34 cellular contexts compared by ENCODE assay signal in the genomic region with DNA sequence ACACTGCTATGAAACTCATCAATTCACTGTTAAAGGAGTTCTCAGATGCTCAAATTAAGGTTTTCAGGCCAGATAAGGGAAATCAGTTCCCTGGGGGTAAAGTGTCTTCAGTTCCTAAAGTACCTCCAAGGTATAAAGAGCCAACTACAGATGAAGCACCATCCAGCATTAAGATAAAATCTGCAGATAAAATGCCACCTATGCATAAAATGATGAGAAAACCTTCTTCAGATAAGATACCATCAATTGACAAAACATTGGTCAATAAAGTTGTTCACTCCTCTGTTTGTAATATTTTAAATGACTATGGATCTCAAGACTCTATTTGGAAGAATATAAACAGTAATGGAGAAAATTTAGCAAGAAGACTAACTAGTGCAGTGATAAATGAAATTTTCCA.
"Had no signal": no experiment of that assay in that cellular context is flagged by ENCODE, and none has a peak within 500 bp of the region (broad histone marks: within the 10 kb centered on the region; RNA-seq: fewer than 3 reads in every experiment).

No MANE protein-coding gene starts in this region.

- ATAC-seq: activated CD8-positive, alpha-beta T cell treated with anti-CD3 and anti-CD28 coated beads for 36 hours; activated naive CD4-positive, alpha-beta T cell treated with anti-CD3 and anti-CD28 coated beads, Interleukin-2, amount 50 U/mL, for 72 hours; activated T-cell treated with anti-CD3 and anti-CD28 coated beads, Interleukin-2, amount 50 U/mL, for 4 hours; activated T-cell treated with anti-CD3 and anti-CD28 coated beads, Interleukin-2, amount 50 U/mL, for 72 hours; activated T-helper 17 cell treated with anti-CD3 and anti-CD28 coated beads, Interleukin-2, amount 50 U/mL, for 72 hours; body of pancreas had no signal

- H3K9me3 ChIP-seq: adrenal gland, body of pancreas, breast epithelium had no signal

- DNase-seq: activated B cell treated with CpG ODN at 0.5 μM for 24 hours; activated CD4-positive, alpha-beta memory T cell treated with anti-CD3 and anti-CD28 coated beads for 36 hours; activated CD4-positive, alpha-beta T cell treated with anti-CD3 and anti-CD28 coated beads for 4 hours; activated CD4-positive, alpha-beta T cell treated with anti-CD3 and anti-CD28 coated beads, Interleukin-2, amount 10 ng/mL, durations not matched to agents 24 days and 14 days; activated CD4-positive, alpha-beta T cell treated with anti-CD3 and anti-CD28 coated beads, Interleukin-2, amount 50 U/mL, for 1 hour; activated CD4-positive, alpha-beta T cell treated with anti-CD3 and anti-CD28 coated beads, Interleukin-2, amount 50 U/mL, for 4 hours; activated CD4-positive, CD25-positive, alpha-beta regulatory T cell treated with anti-CD3 and anti-CD28 coated beads, Interleukin-2, amount 50 U/mL, for 72 hours; activated CD8-positive, alpha-beta memory T cell treated with anti-CD3 and anti-CD28 coated beads, Interleukin-2, amount 50 U/mL, for 4 hours; activated CD8-positive, alpha-beta T cell treated with anti-CD3 and anti-CD28 coated beads for 36 hours; activated effector memory CD4-positive, alpha-beta T cell treated with anti-CD3 and anti-CD28 coated beads, Interleukin-2, amount 50 U/mL, for 16 hours; activated gamma-delta T cell treated with Interleukin-2 at 50 U/mL for 16 hours; activated naive CD4-positive, alpha-beta T cell; activated naive CD4-positive, alpha-beta T cell treated with anti-CD3 and anti-CD28 coated beads for 36 hours; activated naive CD4-positive, alpha-beta T cell treated with anti-CD3 and anti-CD28 coated beads, Interleukin-2, amount 50 U/mL, for 16 hours; activated naive CD8-positive, alpha-beta T cell treated with anti-CD3 and anti-CD28 coated beads for 36 hours; activated T-cell treated with anti-CD3 and anti-CD28 coated beads for 4 hours; activated T-cell treated with anti-CD3 and anti-CD28 coated beads, Interleukin-2, amount 50 U/mL, for 1 hour; activated T-cell treated with anti-CD3 and anti-CD28 coated beads, Interleukin-2, amount 50 U/mL, for 4 hours; activated T-cell treated with anti-CD3 and anti-CD28 coated beads, Interleukin-2, amount 50 U/mL, for 72 hours; adrenal gland; amniotic stem cell; aorta; body of pancreas; brain microvascular endothelial cell; central memory CD4-positive, alpha-beta T cell; T-helper 1 cell; T-helper 2 cell; T-helper 9 cell had no signal

- FAIRE-seq: astrocyte, TTC549 had no signal

- H3K36me3 ChIP-seq: adrenal gland, brain microvascular endothelial cell, breast epithelium had no signal

- H3K4me3 ChIP-seq: adrenal gland, body of pancreas, breast epithelium had no signal

- H3K27ac ChIP-seq: adrenal gland, body of pancreas, brain microvascular endothelial cell, breast epithelium, VCaP had no signal

- H3K27me3 ChIP-seq: adrenal gland, body of pancreas, brain microvascular endothelial cell, breast epithelium had no signal

- H3K4me1 ChIP-seq: adrenal gland, body of pancreas, breast epithelium had no signal
